Comparison of ENCODE assay signal across 1 cellular context in genomic region chr2:48530033-48530804, GRCh38.
A peak's percentile ranks its signal among the peaks of the same experiment; 100 is the strongest.
TF ChIP-seq lines count a peak whose summit lies in the region.

Gene STON1 (plus strand): TSS chr2:48530154. CDS start chr2:48580634, 50,480 bp downstream.

TF ChIP-seq in GM12878, 131 proteins besides CTCF, POLR2A, EP300 and RAD21 (continued from another document):
- TF ChIP-seq, protein P1, sequence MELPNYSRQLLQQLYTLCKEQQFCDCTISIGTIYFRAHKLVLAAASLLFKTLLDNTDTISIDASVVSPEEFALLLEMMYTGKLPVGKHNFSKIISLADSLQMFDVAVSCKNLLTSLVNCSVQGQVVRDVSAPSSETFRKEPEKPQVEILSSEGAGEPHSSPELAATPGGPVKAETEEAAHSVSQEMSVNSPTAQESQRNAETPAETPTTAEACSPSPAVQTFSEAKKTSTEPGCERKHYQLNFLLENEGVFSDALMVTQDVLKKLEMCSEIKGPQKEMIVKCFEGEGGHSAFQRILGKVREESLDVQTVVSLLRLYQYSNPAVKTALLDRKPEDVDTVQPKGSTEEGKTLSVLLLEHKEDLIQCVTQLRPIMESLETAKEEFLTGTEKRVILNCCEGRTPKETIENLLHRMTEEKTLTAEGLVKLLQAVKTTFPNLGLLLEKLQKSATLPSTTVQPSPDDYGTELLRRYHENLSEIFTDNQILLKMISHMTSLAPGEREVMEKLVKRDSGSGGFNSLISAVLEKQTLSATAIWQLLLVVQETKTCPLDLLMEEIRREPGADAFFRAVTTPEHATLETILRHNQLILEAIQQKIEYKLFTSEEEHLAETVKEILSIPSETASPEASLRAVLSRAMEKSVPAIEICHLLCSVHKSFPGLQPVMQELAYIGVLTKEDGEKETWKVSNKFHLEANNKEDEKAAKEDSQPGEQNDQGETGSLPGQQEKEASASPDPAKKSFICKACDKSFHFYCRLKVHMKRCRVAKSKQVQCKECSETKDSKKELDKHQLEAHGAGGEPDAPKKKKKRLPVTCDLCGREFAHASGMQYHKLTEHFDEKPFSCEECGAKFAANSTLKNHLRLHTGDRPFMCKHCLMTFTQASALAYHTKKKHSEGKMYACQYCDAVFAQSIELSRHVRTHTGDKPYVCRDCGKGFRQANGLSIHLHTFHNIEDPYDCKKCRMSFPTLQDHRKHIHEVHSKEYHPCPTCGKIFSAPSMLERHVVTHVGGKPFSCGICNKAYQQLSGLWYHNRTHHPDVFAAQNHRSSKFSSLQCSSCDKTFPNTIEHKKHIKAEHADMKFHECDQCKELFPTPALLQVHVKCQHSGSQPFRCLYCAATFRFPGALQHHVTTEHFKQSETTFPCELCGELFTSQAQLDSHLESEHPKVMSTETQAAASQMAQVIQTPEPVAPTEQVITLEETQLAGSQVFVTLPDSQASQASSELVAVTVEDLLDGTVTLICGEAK (IDR thresholded peaks at IDR 0.05; ENCODE audit: borderline replicate concordance) = no peak
- no peak for TF ChIP-seq WRNIP1 (IDR thresholded peaks at IDR 0.05; ENCODE audit: borderline replicate concordance, low read depth, low read length)
- peak; percentile 36 for TF ChIP-seq MEF2B (IDR thresholded peaks at IDR 0.05; ENCODE audit: partially characterized antibody, poor library complexity, severe bottlenecking)
- TF ChIP-seq HDAC6 (IDR thresholded peaks at IDR 0.05; ENCODE audit: unreplicated experiment) = no peak
- TF ChIP-seq NR2F1 (conservative IDR thresholded peaks at IDR 0.05) = no peak
- TF ChIP-seq TCF7 (IDR thresholded peaks at IDR 0.05; ENCODE audit: borderline replicate concordance) = no peak
- no peak for TF ChIP-seq TAF1 (IDR thresholded peaks at IDR 0.05; ENCODE audit: borderline replicate concordance, low read depth, low read length)
- TF ChIP-seq ATF2 (IDR thresholded peaks at IDR 0.05; ENCODE audit: low read length) = no peak
- TF ChIP-seq, protein P2, sequence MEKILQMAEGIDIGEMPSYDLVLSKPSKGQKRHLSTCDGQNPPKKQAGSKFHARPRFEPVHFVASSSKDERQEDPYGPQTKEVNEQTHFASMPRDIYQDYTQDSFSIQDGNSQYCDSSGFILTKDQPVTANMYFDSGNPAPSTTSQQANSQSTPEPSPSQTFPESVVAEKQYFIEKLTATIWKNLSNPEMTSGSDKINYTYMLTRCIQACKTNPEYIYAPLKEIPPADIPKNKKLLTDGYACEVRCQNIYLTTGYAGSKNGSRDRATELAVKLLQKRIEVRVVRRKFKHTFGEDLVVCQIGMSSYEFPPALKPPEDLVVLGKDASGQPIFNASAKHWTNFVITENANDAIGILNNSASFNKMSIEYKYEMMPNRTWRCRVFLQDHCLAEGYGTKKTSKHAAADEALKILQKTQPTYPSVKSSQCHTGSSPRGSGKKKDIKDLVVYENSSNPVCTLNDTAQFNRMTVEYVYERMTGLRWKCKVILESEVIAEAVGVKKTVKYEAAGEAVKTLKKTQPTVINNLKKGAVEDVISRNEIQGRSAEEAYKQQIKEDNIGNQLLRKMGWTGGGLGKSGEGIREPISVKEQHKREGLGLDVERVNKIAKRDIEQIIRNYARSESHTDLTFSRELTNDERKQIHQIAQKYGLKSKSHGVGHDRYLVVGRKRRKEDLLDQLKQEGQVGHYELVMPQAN (conservative IDR thresholded peaks at IDR 0.05) = no peak
- 0 out of 2 replicates have a peak, but pooled peaks have one; percentile 36 for TF ChIP-seq GATAD2B (conservative IDR thresholded peaks at IDR 0.05; ENCODE audit: low read depth)
